ENCODE assay signal across 8 cellular contexts in genomic region chr7:131106681-131107342, GRCh38.
DNase-seq lines count a peak whose midpoint lies in the region; ATAC-seq and TF ChIP-seq lines count a peak whose summit lies in the region.

No MANE protein-coding gene starts in this region.

- DNase-seq in A673 (ENCODE audit: low spot score) (peak; percentile 56), SK-N-SH (peak; percentile 81), adipocyte (ENCODE audit: low read depth) (peak; percentile 55), right atrium auricular region (ENCODE audit: low spot score) (peak; percentile 65)

- H3K9me2 ChIP-seq in SK-N-SH: no peaks in the 10 kb centered on the region

- H3K4me3 ChIP-seq in A673 (ENCODE audit: low read depth, low read length, poor library complexity, severe bottlenecking) (peak overlapping the region; percentile 71), SK-N-SH (ENCODE audit: low read depth in 2 of 2, low read length in 1 of 2) (peak overlapping the region; percentile 85 to 93), adipocyte (ENCODE audit: low read length) (peak overlapping the region; percentile 98), right atrium auricular region (peak overlapping the region; percentile 78 to 91), rectal smooth muscle tissue (ENCODE audit: low read length) (peak overlapping the region; percentile 99)

- H3K9ac ChIP-seq in SK-N-SH (peak overlapping the region; percentile 96), adipocyte (ENCODE audit: low read length) (peak overlapping the region; percentile 100), rectal smooth muscle tissue (ENCODE audit: low read length) (peak overlapping the region; percentile 99)

- peak overlapping the region; percentile 42; the same call in 1 of the 2 replicates for H2AFZ ChIP-seq in SK-N-SH (ENCODE audit: low read depth)

- H3K4me1 ChIP-seq in A673 (ENCODE audit: insufficient read depth, low read length, poor library complexity, severe bottlenecking) (peaks cover 29% of the 10 kb centered on the region), SK-N-SH (ENCODE audit: control insufficient read depth in 1 of 2, insufficient read depth in 2 of 2, low read depth in 1 of 2, low read length in 1 of 2) (peaks cover 7 to 38% of the 10 kb centered on the region in 2 experiments), adipocyte (ENCODE audit: control insufficient read depth, insufficient read depth, low read length) (peaks cover 51% of the 10 kb centered on the region), right atrium auricular region (peaks cover 0 to 60% of the 10 kb centered on the region in 2 donors), rectal smooth muscle tissue (ENCODE audit: control insufficient read depth, insufficient read depth, low read length) (peaks cover 27% of the 10 kb centered on the region)

- H3F3A ChIP-seq in SK-N-SH (replicated peaks; ENCODE audit: insufficient read depth): peaks cover 23% of the 10 kb centered on the region

- no peak for TF ChIP-seq RAD21 in SK-N-SH (IDR thresholded peaks at IDR 0.05; ENCODE audit: low read length)

- H3K27me3 ChIP-seq in A673 (replicated peaks; ENCODE audit: insufficient read depth, low read depth, low read length, poor library complexity) (no peaks in the 10 kb centered on the region), SK-N-SH (ENCODE audit: insufficient read depth) (no peaks in the 10 kb centered on the region), adipocyte (replicated peaks; ENCODE audit: control insufficient read depth, insufficient read depth, low read length) (no peaks in the 10 kb centered on the region), right atrium auricular region (no peaks in the 10 kb centered on the region), rectal smooth muscle tissue (ENCODE audit: control insufficient read depth, insufficient read depth, low read length) (no peaks in the 10 kb centered on the region)

- intact Hi-C loops in A673 (cut with micrococcal nuclease; ENCODE audit: unreplicated experiment): loop anchor here (5.0 kb wide), 2 partner anchors 35 to 220 kb away; partner anchors contain the start of gene MKLN1

- no TSS peak for BruUV-seq in A673 (replicated peaks; lab: Mats Ljungman, UMichigan)

- POLR2A ChIA-PET in A673 (lab: Charles Lee; ENCODE audit: low non-redundant PET) (interaction anchor here (0.6 kb wide), 1 partner anchor 17 kb away, joined by 3 read pairs; no protein-coding TSS in a partner anchor), SK-N-SH (lab: Yijun Ruan, JAX) (interaction anchor here (0.6 to 1.2 kb wide), 2 partner anchors 11 to 221 kb away, joined by 3 to 6 read pairs; partner anchors contain the start of gene MKLN1)

- 3% methylated on average over 25 of the region's 32 CpGs for WGBS in SK-N-SH (ENCODE audit: low lambda C conversion rate)

- peak overlapping the region; percentile 95 for H3K4me2 ChIP-seq in SK-N-SH

- H3K36me3 ChIP-seq in A673 (ENCODE audit: insufficient read depth, low read length, poor library complexity, severe bottlenecking) (no peaks in the 10 kb centered on the region), SK-N-SH (replicated peaks in 1 of 2; ENCODE audit: control insufficient read depth in 1 of 2, insufficient read depth in 2 of 2, low read length in 1 of 2) (peaks cover 0 to 6% of the 10 kb centered on the region in 2 experiments), adipocyte (ENCODE audit: control insufficient read depth, insufficient read depth, low read length, severe bottlenecking) (peaks cover 8% of the 10 kb centered on the region), right atrium auricular region (peaks cover 3% of the 10 kb centered on the region), rectal smooth muscle tissue (ENCODE audit: control insufficient read depth, insufficient read depth, low read length) (peaks cover 2% of the 10 kb centered on the region)

- H4K20me1 ChIP-seq in SK-N-SH (ENCODE audit: insufficient read depth): peaks cover 36% of the 10 kb centered on the region

- H3K27ac ChIP-seq in A673 (ENCODE audit: low read depth, low read length, poor library complexity, severe bottlenecking) (peak overlapping the region; percentile 93), SK-N-SH (ENCODE audit: low read depth in 2 of 2, low read length in 1 of 2) (peak overlapping the region; percentile 89 to 95), right atrium auricular region (peak overlapping the region; percentile 98 to 99), rectal smooth muscle tissue (ENCODE audit: low read depth, low read length) (peak overlapping the region; percentile 98)

- peaks cover 81% of the 10 kb centered on the region for H3K79me2 ChIP-seq in SK-N-SH (ENCODE audit: insufficient read depth)

- H3K9me3 ChIP-seq in A673 (ENCODE audit: low read depth, low read length, poor library complexity, severe bottlenecking) (no peaks in the 10 kb centered on the region), SK-N-SH (no peaks in the 10 kb centered on the region), adipocyte (ENCODE audit: control insufficient read depth, low read length) (no peaks in the 10 kb centered on the region), right atrium auricular region (no peaks in the 10 kb centered on the region)

- no peak for TF ChIP-seq CTCF in A673 (conservative IDR thresholded peaks at IDR 0.05; ENCODE audit: low read depth, low read length)
- TF ChIP-seq CTCF in SK-N-SH (IDR thresholded peaks at IDR 0.05): no peak; the same call in 1 of the 2 replicates
- no peak for TF ChIP-seq CTCF in right atrium auricular region (IDR thresholded peaks at IDR 0.05)

- ATAC-seq in GM21528 (IDR thresholded peaks at IDR 0.05; ENCODE audit: low FRiP score, unreplicated experiment) (peak; percentile 2), GM18519 (IDR thresholded peaks at IDR 0.05; ENCODE audit: low FRiP score, unreplicated experiment) (no peak), HG02642 (IDR thresholded peaks at IDR 0.05; ENCODE audit: poor library complexity, unreplicated experiment) (no peak)

- TF ChIP-seq EP300 in SK-N-SH (IDR thresholded peaks at IDR 0.05; ENCODE audit: borderline replicate concordance in 1 of 2, low read depth in 1 of 2, low read length in 1 of 2): no peak

- CTCF ChIA-PET in A673 (lab: Charles Lee) (interaction anchor here (1.0 kb wide), 1 partner anchor 16 kb away, joined by 5 read pairs; no protein-coding TSS in a partner anchor), SK-N-SH (lab: Yijun Ruan, JAX) (interaction anchor here (0.5 to 1.4 kb wide), 5 partner anchors 67 to 943 kb away, joined by 3 to 5 read pairs (median 3); no protein-coding TSS in a partner anchor)

TF ChIP-seq in SK-N-SH, 30 proteins besides CTCF, POLR2A, EP300 and RAD21:
- TF ChIP-seq NFIC (IDR thresholded peaks at IDR 0.05; ENCODE audit: borderline replicate concordance) (no peak), ZBTB33 (IDR thresholded peaks at IDR 0.05; ENCODE audit: borderline replicate concordance, low read depth) (no peak), MAX (IDR thresholded peaks at IDR 0.05; ENCODE audit: low read depth) (0 out of 2 replicates have a peak, but pooled peaks have one; percentile 8), PBX3 (IDR thresholded peaks at IDR 0.05) (no peak), EZH2phosphoT487 (IDR thresholded peaks at IDR 0.05; ENCODE audit: borderline replicate concordance, low read depth) (no peak), CHD2 (IDR thresholded peaks at IDR 0.05; ENCODE audit: low read length, partially characterized antibody) (no peak), SMC3 (IDR thresholded peaks at IDR 0.05; ENCODE audit: low read depth, low read length) (0 out of 2 replicates have a peak, but pooled peaks have one; percentile 8), GATA2 (CRISPR knock-in tag; IDR thresholded peaks at IDR 0.05) (no peak), GABPA (IDR thresholded peaks at IDR 0.05; ENCODE audit: low read depth) (no peak), SIN3A (IDR thresholded peaks at IDR 0.05; ENCODE audit: borderline replicate concordance, low read depth, low read length) (no peak), JUND (IDR thresholded peaks at IDR 0.05) (no peak), POLR2AphosphoS5 (IDR thresholded peaks at IDR 0.05; ENCODE audit: low read depth, low read length) (no peak), RFX5 (IDR thresholded peaks at IDR 0.05; ENCODE audit: low read length) (no peak), MEF2A (IDR thresholded peaks at IDR 0.05; ENCODE audit: borderline replicate concordance, low read depth) (no peak), ELF1 (IDR thresholded peaks at IDR 0.05) (no peak), YY1 (IDR thresholded peaks at IDR 0.05; ENCODE audit: low read depth) (no peak)
